ENCODE assay signal across 1 cellular context in the genomic region with DNA sequence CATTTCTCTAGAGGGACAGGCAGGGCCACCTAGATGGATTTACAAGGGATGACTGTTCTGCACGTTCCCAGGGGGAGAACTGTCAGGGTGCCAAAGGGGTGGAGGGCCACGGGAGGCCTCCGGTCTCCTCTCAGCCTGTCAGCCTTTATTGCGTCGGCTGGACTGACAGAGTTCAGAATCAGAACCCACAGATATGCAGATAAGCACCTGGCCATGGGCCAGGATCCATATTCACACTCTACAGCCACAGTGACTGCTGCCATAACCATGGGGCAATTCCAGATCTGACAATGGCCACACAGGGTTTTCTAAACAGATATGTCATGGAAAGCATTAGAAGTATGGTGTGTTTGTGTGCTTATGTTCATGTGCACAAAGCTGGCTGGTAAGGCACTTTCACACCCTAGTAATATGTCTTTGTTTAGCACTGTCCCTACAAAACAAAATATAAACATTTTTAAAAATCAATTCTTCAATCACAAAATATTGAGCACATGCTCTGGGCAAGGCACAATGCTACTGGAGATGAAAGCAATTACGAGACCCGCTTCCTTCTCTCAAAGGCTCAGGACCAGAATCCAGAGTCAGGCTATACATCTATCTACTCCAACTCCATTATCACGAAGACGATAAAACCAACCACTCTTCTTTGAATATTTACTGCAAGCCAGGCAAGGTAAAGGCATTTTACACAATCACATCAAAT.
TF ChIP-seq lines count a peak whose summit lies in the region.

No MANE protein-coding gene starts in this region.

TF ChIP-seq in HepG2, 621 proteins besides CTCF, POLR2A, EP300 and RAD21 (continued from another document and continues in another):
- TF ChIP-seq, protein P1, sequence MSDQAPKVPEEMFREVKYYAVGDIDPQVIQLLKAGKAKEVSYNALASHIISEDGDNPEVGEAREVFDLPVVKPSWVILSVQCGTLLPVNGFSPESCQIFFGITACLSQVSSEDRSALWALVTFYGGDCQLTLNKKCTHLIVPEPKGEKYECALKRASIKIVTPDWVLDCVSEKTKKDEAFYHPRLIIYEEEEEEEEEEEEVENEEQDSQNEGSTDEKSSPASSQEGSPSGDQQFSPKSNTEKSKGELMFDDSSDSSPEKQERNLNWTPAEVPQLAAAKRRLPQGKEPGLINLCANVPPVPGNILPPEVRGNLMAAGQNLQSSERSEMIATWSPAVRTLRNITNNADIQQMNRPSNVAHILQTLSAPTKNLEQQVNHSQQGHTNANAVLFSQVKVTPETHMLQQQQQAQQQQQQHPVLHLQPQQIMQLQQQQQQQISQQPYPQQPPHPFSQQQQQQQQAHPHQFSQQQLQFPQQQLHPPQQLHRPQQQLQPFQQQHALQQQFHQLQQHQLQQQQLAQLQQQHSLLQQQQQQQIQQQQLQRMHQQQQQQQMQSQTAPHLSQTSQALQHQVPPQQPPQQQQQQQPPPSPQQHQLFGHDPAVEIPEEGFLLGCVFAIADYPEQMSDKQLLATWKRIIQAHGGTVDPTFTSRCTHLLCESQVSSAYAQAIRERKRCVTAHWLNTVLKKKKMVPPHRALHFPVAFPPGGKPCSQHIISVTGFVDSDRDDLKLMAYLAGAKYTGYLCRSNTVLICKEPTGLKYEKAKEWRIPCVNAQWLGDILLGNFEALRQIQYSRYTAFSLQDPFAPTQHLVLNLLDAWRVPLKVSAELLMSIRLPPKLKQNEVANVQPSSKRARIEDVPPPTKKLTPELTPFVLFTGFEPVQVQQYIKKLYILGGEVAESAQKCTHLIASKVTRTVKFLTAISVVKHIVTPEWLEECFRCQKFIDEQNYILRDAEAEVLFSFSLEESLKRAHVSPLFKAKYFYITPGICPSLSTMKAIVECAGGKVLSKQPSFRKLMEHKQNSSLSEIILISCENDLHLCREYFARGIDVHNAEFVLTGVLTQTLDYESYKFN (CRISPR knock-in tag; conservative IDR thresholded peaks at IDR 0.05): peak; percentile 87
- 0 out of 2 replicates have a peak, but pooled peaks have one; percentile 27 for TF ChIP-seq ZNF792 (CRISPR knock-in tag; IDR thresholded peaks at IDR 0.05)
- no peak for TF ChIP-seq RAD51 (IDR thresholded peaks at IDR 0.05; ENCODE audit: borderline replicate concordance)
- TF ChIP-seq, protein P2, sequence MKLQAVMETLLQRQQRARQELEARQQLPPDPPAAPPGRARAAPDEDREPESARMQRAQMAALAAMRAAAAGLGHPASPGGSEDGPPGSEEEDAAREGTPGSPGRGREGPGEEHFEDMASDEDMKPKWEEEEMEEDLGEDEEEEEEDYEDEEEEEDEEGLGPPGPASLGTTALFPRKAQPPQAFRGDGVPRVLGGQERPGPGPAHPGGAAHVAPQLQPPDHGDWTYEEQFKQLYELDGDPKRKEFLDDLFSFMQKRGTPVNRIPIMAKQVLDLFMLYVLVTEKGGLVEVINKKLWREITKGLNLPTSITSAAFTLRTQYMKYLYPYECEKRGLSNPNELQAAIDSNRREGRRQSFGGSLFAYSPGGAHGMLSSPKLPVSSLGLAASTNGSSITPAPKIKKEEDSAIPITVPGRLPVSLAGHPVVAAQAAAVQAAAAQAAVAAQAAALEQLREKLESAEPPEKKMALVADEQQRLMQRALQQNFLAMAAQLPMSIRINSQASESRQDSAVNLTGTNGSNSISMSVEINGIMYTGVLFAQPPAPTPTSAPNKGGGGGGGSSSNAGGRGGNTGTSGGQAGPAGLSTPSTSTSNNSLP (IDR thresholded peaks at IDR 0.05; ENCODE audit: low read depth, low read length): no peak
- TF ChIP-seq ZC3H4 (CRISPR knock-in tag; IDR thresholded peaks at IDR 0.05; ENCODE audit: borderline replicate concordance): no peak
- TF ChIP-seq JUN (CRISPR knock-in tag; IDR thresholded peaks at IDR 0.05): 0 out of 2 replicates have a peak, but pooled peaks have one; percentile 30
- 0 out of 2 replicates have a peak, but pooled peaks have one; percentile 9 for TF ChIP-seq ZNF777 (CRISPR knock-in tag; IDR thresholded peaks at IDR 0.05)
- TF ChIP-seq PRMT3 (CRISPR knock-in tag; IDR thresholded peaks at IDR 0.05; ENCODE audit: borderline replicate concordance, low read depth): no peak
- 0 out of 2 replicates have a peak, but pooled peaks have one; percentile 56 for TF ChIP-seq ZMYM3 (CRISPR knock-in tag; IDR thresholded peaks at IDR 0.05)
- no peak for TF ChIP-seq ZNF350 (CRISPR knock-in tag; IDR thresholded peaks at IDR 0.05; ENCODE audit: borderline replicate concordance, low read depth)
- 0 out of 2 replicates have a peak, but pooled peaks have one; percentile 56 for TF ChIP-seq MIER2 (CRISPR knock-in tag; IDR thresholded peaks at IDR 0.05)
- TF ChIP-seq, protein P3, sequence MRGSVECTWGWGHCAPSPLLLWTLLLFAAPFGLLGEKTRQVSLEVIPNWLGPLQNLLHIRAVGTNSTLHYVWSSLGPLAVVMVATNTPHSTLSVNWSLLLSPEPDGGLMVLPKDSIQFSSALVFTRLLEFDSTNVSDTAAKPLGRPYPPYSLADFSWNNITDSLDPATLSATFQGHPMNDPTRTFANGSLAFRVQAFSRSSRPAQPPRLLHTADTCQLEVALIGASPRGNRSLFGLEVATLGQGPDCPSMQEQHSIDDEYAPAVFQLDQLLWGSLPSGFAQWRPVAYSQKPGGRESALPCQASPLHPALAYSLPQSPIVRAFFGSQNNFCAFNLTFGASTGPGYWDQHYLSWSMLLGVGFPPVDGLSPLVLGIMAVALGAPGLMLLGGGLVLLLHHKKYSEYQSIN (CRISPR knock-in tag; IDR thresholded peaks at IDR 0.05; ENCODE audit: borderline replicate concordance): no peak
- TF ChIP-seq KMT2A (CRISPR knock-in tag; IDR thresholded peaks at IDR 0.05): no peak
- no peak for TF ChIP-seq CHD2 (IDR thresholded peaks at IDR 0.05; ENCODE audit: low read depth, low read length)
- TF ChIP-seq ZNF34 (CRISPR knock-in tag; IDR thresholded peaks at IDR 0.05; ENCODE audit: borderline replicate concordance): no peak
- TF ChIP-seq SCMH1 (CRISPR knock-in tag; IDR thresholded peaks at IDR 0.05; ENCODE audit: borderline replicate concordance): no peak
- TF ChIP-seq TBP (CRISPR knock-in tag; IDR thresholded peaks at IDR 0.05): no peak
- no peak for TF ChIP-seq NFIB (CRISPR knock-in tag; IDR thresholded peaks at IDR 0.05; ENCODE audit: borderline replicate concordance)
- peak; percentile 64; the same call in 1 of the 2 replicates for TF ChIP-seq CEBPG (CRISPR knock-in tag; IDR thresholded peaks at IDR 0.05)
- TF ChIP-seq GATAD1 (CRISPR knock-in tag; IDR thresholded peaks at IDR 0.05): no peak
- TF ChIP-seq, protein P4, sequence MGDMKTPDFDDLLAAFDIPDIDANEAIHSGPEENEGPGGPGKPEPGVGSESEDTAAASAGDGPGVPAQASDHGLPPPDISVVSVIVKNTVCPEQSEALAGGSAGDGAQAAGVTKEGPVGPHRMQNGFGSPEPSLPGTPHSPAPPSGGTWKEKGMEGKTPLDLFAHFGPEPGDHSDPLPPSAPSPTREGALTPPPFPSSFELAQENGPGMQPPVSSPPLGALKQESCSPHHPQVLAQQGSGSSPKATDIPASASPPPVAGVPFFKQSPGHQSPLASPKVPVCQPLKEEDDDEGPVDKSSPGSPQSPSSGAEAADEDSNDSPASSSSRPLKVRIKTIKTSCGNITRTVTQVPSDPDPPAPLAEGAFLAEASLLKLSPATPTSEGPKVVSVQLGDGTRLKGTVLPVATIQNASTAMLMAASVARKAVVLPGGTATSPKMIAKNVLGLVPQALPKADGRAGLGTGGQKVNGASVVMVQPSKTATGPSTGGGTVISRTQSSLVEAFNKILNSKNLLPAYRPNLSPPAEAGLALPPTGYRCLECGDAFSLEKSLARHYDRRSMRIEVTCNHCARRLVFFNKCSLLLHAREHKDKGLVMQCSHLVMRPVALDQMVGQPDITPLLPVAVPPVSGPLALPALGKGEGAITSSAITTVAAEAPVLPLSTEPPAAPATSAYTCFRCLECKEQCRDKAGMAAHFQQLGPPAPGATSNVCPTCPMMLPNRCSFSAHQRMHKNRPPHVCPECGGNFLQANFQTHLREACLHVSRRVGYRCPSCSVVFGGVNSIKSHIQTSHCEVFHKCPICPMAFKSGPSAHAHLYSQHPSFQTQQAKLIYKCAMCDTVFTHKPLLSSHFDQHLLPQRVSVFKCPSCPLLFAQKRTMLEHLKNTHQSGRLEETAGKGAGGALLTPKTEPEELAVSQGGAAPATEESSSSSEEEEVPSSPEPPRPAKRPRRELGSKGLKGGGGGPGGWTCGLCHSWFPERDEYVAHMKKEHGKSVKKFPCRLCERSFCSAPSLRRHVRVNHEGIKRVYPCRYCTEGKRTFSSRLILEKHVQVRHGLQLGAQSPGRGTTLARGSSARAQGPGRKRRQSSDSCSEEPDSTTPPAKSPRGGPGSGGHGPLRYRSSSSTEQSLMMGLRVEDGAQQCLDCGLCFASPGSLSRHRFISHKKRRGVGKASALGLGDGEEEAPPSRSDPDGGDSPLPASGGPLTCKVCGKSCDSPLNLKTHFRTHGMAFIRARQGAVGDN (CRISPR knock-in tag; IDR thresholded peaks at IDR 0.05): peak; percentile 87
- no peak for TF ChIP-seq NFYC (CRISPR knock-in tag; IDR thresholded peaks at IDR 0.05)
- TF ChIP-seq ZBTB20 (CRISPR knock-in tag; IDR thresholded peaks at IDR 0.05; ENCODE audit: borderline replicate concordance, low read depth): no peak
- no peak for TF ChIP-seq RELA (CRISPR knock-in tag; IDR thresholded peaks at IDR 0.05)
- TF ChIP-seq, protein P5, sequence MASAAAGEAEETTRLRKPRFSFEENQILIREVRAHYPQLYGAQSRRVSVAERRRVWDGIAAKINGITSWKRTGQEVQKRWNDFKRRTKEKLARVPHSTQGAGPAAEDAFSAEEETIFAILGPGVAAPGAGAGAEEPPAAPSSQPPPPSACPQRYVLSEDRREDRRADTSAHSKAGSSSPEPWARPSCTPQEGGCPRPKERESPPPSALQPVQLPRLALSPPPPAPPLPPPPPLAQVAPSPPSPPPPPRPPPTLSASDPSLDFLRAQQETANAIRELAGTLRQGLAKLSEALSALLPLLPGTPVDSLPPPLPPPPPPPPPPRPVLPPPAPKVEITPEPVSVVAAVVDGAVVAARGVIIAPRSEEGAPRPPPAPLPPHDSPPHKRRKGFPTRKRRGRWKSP (CRISPR knock-in tag; IDR thresholded peaks at IDR 0.05): peak; percentile 67; the same call in 1 of the 2 replicates
- TF ChIP-seq BRCA1 (CRISPR knock-in tag; IDR thresholded peaks at IDR 0.05): no peak
- no peak for TF ChIP-seq ZFP36L2 (CRISPR knock-in tag; IDR thresholded peaks at IDR 0.05)
- no peak for TF ChIP-seq ARHGAP35 (CRISPR knock-in tag; IDR thresholded peaks at IDR 0.05; ENCODE audit: borderline replicate concordance)
- TF ChIP-seq HNRNPH1 (optimal IDR thresholded peaks at IDR 0.05; ENCODE audit: low read depth, low read length): no peak
- peak; percentile 46; the same call in 1 of the 2 replicates for TF ChIP-seq BCL6 (CRISPR knock-in tag; IDR thresholded peaks at IDR 0.05)
- TF ChIP-seq NFIC (IDR thresholded peaks at IDR 0.05; ENCODE audit: low read length): peak; percentile 85
- no peak for TF ChIP-seq SYNCRIP (IDR thresholded peaks at IDR 0.05; ENCODE audit: insufficient read depth, low read depth, low read length)
- TF ChIP-seq NFKBIZ (CRISPR knock-in tag; IDR thresholded peaks at IDR 0.05): peak; percentile 10; the same call in 1 of the 2 replicates
- TF ChIP-seq ZNF816 (CRISPR knock-in tag; IDR thresholded peaks at IDR 0.05; ENCODE audit: borderline replicate concordance): no peak
- TF ChIP-seq, protein P6, sequence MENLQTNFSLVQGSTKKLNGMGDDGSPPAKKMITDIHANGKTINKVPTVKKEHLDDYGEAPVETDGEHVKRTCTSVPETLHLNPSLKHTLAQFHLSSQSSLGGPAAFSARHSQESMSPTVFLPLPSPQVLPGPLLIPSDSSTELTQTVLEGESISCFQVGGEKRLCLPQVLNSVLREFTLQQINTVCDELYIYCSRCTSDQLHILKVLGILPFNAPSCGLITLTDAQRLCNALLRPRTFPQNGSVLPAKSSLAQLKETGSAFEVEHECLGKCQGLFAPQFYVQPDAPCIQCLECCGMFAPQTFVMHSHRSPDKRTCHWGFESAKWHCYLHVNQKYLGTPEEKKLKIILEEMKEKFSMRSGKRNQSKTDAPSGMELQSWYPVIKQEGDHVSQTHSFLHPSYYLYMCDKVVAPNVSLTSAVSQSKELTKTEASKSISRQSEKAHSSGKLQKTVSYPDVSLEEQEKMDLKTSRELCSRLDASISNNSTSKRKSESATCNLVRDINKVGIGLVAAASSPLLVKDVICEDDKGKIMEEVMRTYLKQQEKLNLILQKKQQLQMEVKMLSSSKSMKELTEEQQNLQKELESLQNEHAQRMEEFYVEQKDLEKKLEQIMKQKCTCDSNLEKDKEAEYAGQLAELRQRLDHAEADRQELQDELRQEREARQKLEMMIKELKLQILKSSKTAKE (CRISPR knock-in tag; IDR thresholded peaks at IDR 0.05; ENCODE audit: borderline replicate concordance): peak; percentile 53; the same call in 1 of the 2 replicates
- peak; percentile 37; the same call in 1 of the 2 replicates for TF ChIP-seq HOXA5 (CRISPR knock-in tag; IDR thresholded peaks at IDR 0.05)
- peak; percentile 71; the same call in 1 of the 2 replicates for TF ChIP-seq HDAC1 (CRISPR knock-in tag; IDR thresholded peaks at IDR 0.05)
- TF ChIP-seq TCF12 (IDR thresholded peaks at IDR 0.05): no peak
- TF ChIP-seq TCF12 (CRISPR knock-in tag; IDR thresholded peaks at IDR 0.05): no peak
- TF ChIP-seq, protein P7, sequence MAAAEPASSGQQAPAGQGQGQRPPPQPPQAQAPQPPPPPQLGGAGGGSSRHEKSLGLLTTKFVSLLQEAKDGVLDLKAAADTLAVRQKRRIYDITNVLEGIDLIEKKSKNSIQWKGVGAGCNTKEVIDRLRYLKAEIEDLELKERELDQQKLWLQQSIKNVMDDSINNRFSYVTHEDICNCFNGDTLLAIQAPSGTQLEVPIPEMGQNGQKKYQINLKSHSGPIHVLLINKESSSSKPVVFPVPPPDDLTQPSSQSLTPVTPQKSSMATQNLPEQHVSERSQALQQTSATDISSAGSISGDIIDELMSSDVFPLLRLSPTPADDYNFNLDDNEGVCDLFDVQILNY (CRISPR knock-in tag; conservative IDR thresholded peaks at IDR 0.05): no peak
- no peak for TF ChIP-seq FIP1L1 (IDR thresholded peaks at IDR 0.05; ENCODE audit: borderline replicate concordance, insufficient read depth, low read depth, low read length)
- peak; percentile 66 for TF ChIP-seq CREM (IDR thresholded peaks at IDR 0.05)
- no peak for TF ChIP-seq CREM (CRISPR knock-in tag; IDR thresholded peaks at IDR 0.05)
- TF ChIP-seq CBFB (CRISPR knock-in tag; IDR thresholded peaks at IDR 0.05): peak; percentile 69
- no peak for TF ChIP-seq THAP11 (CRISPR knock-in tag; IDR thresholded peaks at IDR 0.05)
- TF ChIP-seq ZNF556 (CRISPR knock-in tag; IDR thresholded peaks at IDR 0.05; ENCODE audit: borderline replicate concordance): peak; percentile 87; the same call in 1 of the 2 replicates
- no peak for TF ChIP-seq ZNF20 (CRISPR knock-in tag; IDR thresholded peaks at IDR 0.05)
- peak; percentile 62 for TF ChIP-seq HNF4A (CRISPR knock-in tag; IDR thresholded peaks at IDR 0.05)
- TF ChIP-seq, protein P8, sequence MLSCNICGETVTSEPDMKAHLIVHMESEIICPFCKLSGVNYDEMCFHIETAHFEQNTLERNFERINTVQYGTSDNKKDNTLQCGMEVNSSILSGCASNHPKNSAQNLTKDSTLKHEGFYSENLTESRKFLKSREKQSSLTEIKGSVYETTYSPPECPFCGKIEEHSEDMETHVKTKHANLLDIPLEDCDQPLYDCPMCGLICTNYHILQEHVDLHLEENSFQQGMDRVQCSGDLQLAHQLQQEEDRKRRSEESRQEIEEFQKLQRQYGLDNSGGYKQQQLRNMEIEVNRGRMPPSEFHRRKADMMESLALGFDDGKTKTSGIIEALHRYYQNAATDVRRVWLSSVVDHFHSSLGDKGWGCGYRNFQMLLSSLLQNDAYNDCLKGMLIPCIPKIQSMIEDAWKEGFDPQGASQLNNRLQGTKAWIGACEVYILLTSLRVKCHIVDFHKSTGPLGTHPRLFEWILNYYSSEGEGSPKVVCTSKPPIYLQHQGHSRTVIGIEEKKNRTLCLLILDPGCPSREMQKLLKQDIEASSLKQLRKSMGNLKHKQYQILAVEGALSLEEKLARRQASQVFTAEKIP (CRISPR knock-in tag; IDR thresholded peaks at IDR 0.05; ENCODE audit: borderline replicate concordance): no peak
